Comparison of ENCODE assay signal across 8 cellular contexts in genomic region chr19:51131780-51132680, GRCh38. TPM values are rescaled to one million over a fixed set of nuclear protein-coding genes. Genes with fewer than 3 reads are reported as not detected.
DNase-seq lines count a peak whose midpoint lies in the region; ATAC-seq lines count a peak whose summit lies in the region.

No MANE protein-coding gene starts in this region.

- POLR2A ChIA-PET in activated CD4-positive, alpha-beta memory T cell treated with anti-CD3 and anti-CD28 coated beads, Interleukin-2, amount 10 ng/mL, durations not matched to agents 7 days and 5 days (lab: Charles Lee), result interaction anchor here (0.6 to 1.3 kb wide), 2 partner anchors 9 to 313 kb away, joined by 3 read pairs; no protein-coding TSS in a partner anchor

- H3K27ac Mint-ChIP-seq in activated naive CD4-positive, alpha-beta T cell treated with anti-CD3 and anti-CD28 coated beads for 36 hours, result peak overlapping the region; percentile 73
- H3K27ac Mint-ChIP-seq in activated CD4-positive, alpha-beta memory T cell treated with anti-CD3 and anti-CD28 coated beads, Interleukin-2, amount 10 ng/mL, durations not matched to agents 7 days and 5 days, result peak overlapping the region; percentile 72
- peak overlapping the region in 1 of 2 donors; percentile 85 for H3K27ac Mint-ChIP-seq in stimulated activated naive CD8-positive, alpha-beta T cell treated with anti-CD3 and anti-CD28 coated beads, Interleukin-15, amount 100 ng/mL, for 72 hours

- no peaks in the 10 kb centered on the region for H3K27me3 Mint-ChIP-seq in activated naive CD4-positive, alpha-beta T cell treated with anti-CD3 and anti-CD28 coated beads for 36 hours (ENCODE audit: low read depth)
- H3K27me3 Mint-ChIP-seq in activated CD4-positive, alpha-beta memory T cell treated with anti-CD3 and anti-CD28 coated beads, Interleukin-2, amount 10 ng/mL, durations not matched to agents 7 days and 5 days, result peaks cover 19% of the 10 kb centered on the region
- no peaks in the 10 kb centered on the region for H3K27me3 Mint-ChIP-seq in stimulated activated naive CD8-positive, alpha-beta T cell treated with anti-CD3 and anti-CD28 coated beads, Interleukin-15, amount 100 ng/mL, for 72 hours

- CTCF ChIA-PET in activated naive CD4-positive, alpha-beta T cell treated with anti-CD3 and anti-CD28 coated beads for 36 hours (lab: Charles Lee), result interaction anchor here (0.7 kb wide), 1 partner anchor 22 kb away, joined by 3 read pairs; no protein-coding TSS in a partner anchor
- CTCF ChIA-PET in activated CD4-positive, alpha-beta memory T cell treated with anti-CD3 and anti-CD28 coated beads, Interleukin-2, amount 10 ng/mL, durations not matched to agents 7 days and 5 days (lab: Charles Lee), result interaction anchor here (1.1 to 1.5 kb wide), 3 partner anchors 20 to 127 kb away, joined by 3 read pairs; no protein-coding TSS in a partner anchor

- H3K9me3 Mint-ChIP-seq in activated naive CD4-positive, alpha-beta T cell treated with anti-CD3 and anti-CD28 coated beads for 36 hours, result peaks cover 3% of the 10 kb centered on the region
- peaks cover 2% of the 10 kb centered on the region for H3K9me3 Mint-ChIP-seq in activated CD4-positive, alpha-beta memory T cell treated with anti-CD3 and anti-CD28 coated beads, Interleukin-2, amount 10 ng/mL, durations not matched to agents 7 days and 5 days
- peaks cover 9 to 10% of the 10 kb centered on the region in 2 donors for H3K9me3 Mint-ChIP-seq in stimulated activated naive CD8-positive, alpha-beta T cell treated with anti-CD3 and anti-CD28 coated beads, Interleukin-15, amount 100 ng/mL, for 72 hours

- H3K4me1 Mint-ChIP-seq in activated naive CD4-positive, alpha-beta T cell treated with anti-CD3 and anti-CD28 coated beads for 36 hours (ENCODE audit: low read depth), result peaks cover 65% of the 10 kb centered on the region
- H3K4me1 Mint-ChIP-seq in activated CD4-positive, alpha-beta memory T cell treated with anti-CD3 and anti-CD28 coated beads, Interleukin-2, amount 10 ng/mL, durations not matched to agents 7 days and 5 days, result peaks cover 51% of the 10 kb centered on the region
- peaks cover 69% of the 10 kb centered on the region for H3K4me1 Mint-ChIP-seq in stimulated activated naive CD8-positive, alpha-beta T cell treated with anti-CD3 and anti-CD28 coated beads, Interleukin-15, amount 100 ng/mL, for 72 hours

- H3K36me3 Mint-ChIP-seq in activated naive CD4-positive, alpha-beta T cell treated with anti-CD3 and anti-CD28 coated beads for 36 hours (ENCODE audit: low read depth), result no peaks in the 10 kb centered on the region
- H3K36me3 Mint-ChIP-seq in activated CD4-positive, alpha-beta memory T cell treated with anti-CD3 and anti-CD28 coated beads, Interleukin-2, amount 10 ng/mL, durations not matched to agents 7 days and 5 days (ENCODE audit: low read depth), result no peaks in the 10 kb centered on the region

- peak overlapping the region; percentile 56 for H3K4me3 Mint-ChIP-seq in activated naive CD4-positive, alpha-beta T cell treated with anti-CD3 and anti-CD28 coated beads for 36 hours
- H3K4me3 Mint-ChIP-seq in activated CD4-positive, alpha-beta memory T cell treated with anti-CD3 and anti-CD28 coated beads, Interleukin-2, amount 10 ng/mL, durations not matched to agents 7 days and 5 days, result peak overlapping the region; percentile 26
- peak overlapping the region; percentile 60 to 61 for H3K4me3 Mint-ChIP-seq in stimulated activated naive CD8-positive, alpha-beta T cell treated with anti-CD3 and anti-CD28 coated beads, Interleukin-15, amount 100 ng/mL, for 72 hours

- ATAC-seq in left ventricle myocardium superior (peak; percentile 88), GM18517 (IDR thresholded peaks at IDR 0.05; ENCODE audit: unreplicated experiment) (no peak)
- peak; percentile 46 for ATAC-seq in stimulated activated naive CD8-positive, alpha-beta T cell treated with anti-CD3 and anti-CD28 coated beads, Interleukin-15, amount 100 ng/mL, for 72 hours

- intact Hi-C loops in activated naive CD4-positive, alpha-beta T cell treated with anti-CD3 and anti-CD28 coated beads for 36 hours (cut with micrococcal nuclease), result loop anchor here (1.0 kb wide), 1 partner anchor 18 kb away; no protein-coding TSS in a partner anchor
- intact Hi-C loops in left ventricle myocardium superior (cut with micrococcal nuclease), result no loop called here

- peak; percentile 70 for DNase-seq in activated naive CD4-positive, alpha-beta T cell treated with anti-CD3 and anti-CD28 coated beads for 36 hours
- DNase-seq in activated naive CD4-positive, alpha-beta T cell treated with anti-CD3 and anti-CD28 coated beads, Interleukin-2, amount 50 U/mL, for 16 hours, result no peak
- peak; percentile 50 for DNase-seq in activated CD4-positive, alpha-beta memory T cell treated with anti-CD3 and anti-CD28 coated beads, Interleukin-2, amount 10 ng/mL, durations not matched to agents 7 days and 5 days
- DNase-seq in left ventricle myocardium superior, result peak; percentile 78
- DNase-seq in stimulated activated naive CD8-positive, alpha-beta T cell treated with anti-CD3 and anti-CD28 coated beads, Interleukin-15, amount 100 ng/mL, for 72 hours, result no peak
- no peak for DNase-seq in amniotic stem cell (lab: John Stamatoyannopoulos, UW)
- DNase-seq in AML-193 (lab: John Stamatoyannopoulos, UW), result no peak

RNA-seq across cellular contexts. Expression of gene SIGLEC9, which starts 7.3 kb away (rescaled TPM):
- 1 to 10 TPM; 1.7 to 1.9 TPM for total RNA-seq in activated naive CD4-positive, alpha-beta T cell treated with anti-CD3 and anti-CD28 coated beads for 36 hours
- total RNA-seq in activated CD4-positive, alpha-beta memory T cell treated with anti-CD3 and anti-CD28 coated beads, Interleukin-2, amount 10 ng/mL, durations not matched to agents 7 days and 5 days, result 1 to 10 TPM; 1.1 to 1.7 TPM
- total RNA-seq in left ventricle myocardium superior, result 1.4 TPM

RNA-seq across cellular contexts. Expression of gene SIGLEC7, which starts 10.1 kb away (rescaled TPM):
- not detected for total RNA-seq in activated naive CD4-positive, alpha-beta T cell treated with anti-CD3 and anti-CD28 coated beads for 36 hours
- not detected for total RNA-seq in activated CD4-positive, alpha-beta memory T cell treated with anti-CD3 and anti-CD28 coated beads, Interleukin-2, amount 10 ng/mL, durations not matched to agents 7 days and 5 days
- 0.50 TPM for total RNA-seq in left ventricle myocardium superior

RNA-seq across cellular contexts. Expression of gene CTU1, which starts 23.8 kb away (rescaled TPM):
- 1 to 10 TPM; 9.2 to 9.9 TPM for total RNA-seq in activated naive CD4-positive, alpha-beta T cell treated with anti-CD3 and anti-CD28 coated beads for 36 hours
- 1 to 10 TPM; 9.0 to 9.4 TPM for total RNA-seq in activated CD4-positive, alpha-beta memory T cell treated with anti-CD3 and anti-CD28 coated beads, Interleukin-2, amount 10 ng/mL, durations not matched to agents 7 days and 5 days
- total RNA-seq in left ventricle myocardium superior, result 3.6 TPM

RNA-seq across cellular contexts. Expression of gene KLK14, which starts 49.3 kb away (rescaled TPM):
- total RNA-seq in activated naive CD4-positive, alpha-beta T cell treated with anti-CD3 and anti-CD28 coated beads for 36 hours, result under 1 TPM; 0.69 to 0.79 TPM
- under 1 TPM in 1 of 2 experiments, not detected in 1; 0.20 TPM for total RNA-seq in activated CD4-positive, alpha-beta memory T cell treated with anti-CD3 and anti-CD28 coated beads, Interleukin-2, amount 10 ng/mL, durations not matched to agents 7 days and 5 days
- 0.89 TPM for total RNA-seq in left ventricle myocardium superior

Comparison
In these comparisons a context has a peak if more than half of its experiments do, and no peak if none do; other contexts are left out.
1. DNase-seq: peak in activated naive CD4-positive, alpha-beta T cell treated with anti-CD3 and anti-CD28 coated beads for 36 hours (single experiment), activated CD4-positive, alpha-beta memory T cell treated with anti-CD3 and anti-CD28 coated beads, Interleukin-2, amount 10 ng/mL, durations not matched to agents 7 days and 5 days (single experiment) and left ventricle myocardium superior (single experiment); none in activated naive CD4-positive, alpha-beta T cell treated with anti-CD3 and anti-CD28 coated beads, Interleukin-2, amount 50 U/mL, for 16 hours (single experiment), stimulated activated naive CD8-positive, alpha-beta T cell treated with anti-CD3 and anti-CD28 coated beads, Interleukin-15, amount 100 ng/mL, for 72 hours (0 of 2), amniotic stem cell (single experiment) and AML-193 (0 of 2).
2. Peak in every context shown above with its lines, with median percentiles within 50 percentile points of each other: H3K4me3 Mint-ChIP-seq.